ENCODE assay signal across 1 cellular context in the genomic region with DNA sequence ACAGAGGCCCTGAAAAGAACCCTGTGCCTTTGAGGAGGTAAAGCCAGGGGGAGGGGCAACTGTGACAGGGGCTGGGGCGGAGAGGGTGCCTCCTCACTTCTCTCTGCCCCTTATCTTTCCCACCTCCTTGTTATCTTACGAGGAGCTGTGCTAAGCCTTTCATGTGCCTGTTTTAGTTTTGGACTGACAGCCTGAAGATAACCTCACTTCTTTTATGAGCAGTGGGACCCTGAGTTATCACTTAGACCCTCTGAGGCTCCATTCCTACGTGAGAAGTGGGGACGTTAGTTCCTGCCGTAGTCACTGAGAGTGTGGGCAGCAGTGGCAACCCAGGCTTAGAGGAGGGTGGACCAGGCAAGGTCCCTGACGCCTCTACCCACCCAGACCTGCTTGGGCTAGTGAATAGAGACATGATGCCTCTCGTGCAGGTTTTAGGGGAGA.
A peak's percentile ranks its signal among the peaks of the same experiment; 100 is the strongest.
TF ChIP-seq lines count a peak whose summit lies in the region.

No MANE protein-coding gene starts in this region.

TF ChIP-seq in K562, 482 proteins besides CTCF, POLR2A, EP300 and RAD21 (continued from another document and continues in another):
- TF ChIP-seq MEF2A (IDR thresholded peaks at IDR 0.05; ENCODE audit: control insufficient read depth, low read depth, low read length), result 0 out of 2 replicates have a peak, but pooled peaks have one; percentile 11
- no peak for TF ChIP-seq HLTF (IDR thresholded peaks at IDR 0.05)
- no peak for TF ChIP-seq RREB1 (CRISPR knock-in tag; IDR thresholded peaks at IDR 0.05)
- TF ChIP-seq, protein P1, sequence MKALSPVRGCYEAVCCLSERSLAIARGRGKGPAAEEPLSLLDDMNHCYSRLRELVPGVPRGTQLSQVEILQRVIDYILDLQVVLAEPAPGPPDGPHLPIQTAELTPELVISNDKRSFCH (CRISPR knock-in tag; IDR thresholded peaks at IDR 0.05), result no peak
- TF ChIP-seq, protein P1 (tag; IDR thresholded peaks at IDR 0.05), result no peak
- TF ChIP-seq SLC30A9 (CRISPR knock-in tag; IDR thresholded peaks at IDR 0.05), result no peak
- peak; percentile 90 for TF ChIP-seq ZBTB7A (IDR thresholded peaks at IDR 0.05; ENCODE audit: borderline replicate concordance, control insufficient read depth, low read depth, low read length)
- no peak for TF ChIP-seq MAFG (tag; conservative IDR thresholded peaks at IDR 0.05)
- TF ChIP-seq ZNF197 (CRISPR knock-in tag; IDR thresholded peaks at IDR 0.05; ENCODE audit: low read depth), result no peak; the same call in 1 of the 2 replicates
- TF ChIP-seq, protein P2, sequence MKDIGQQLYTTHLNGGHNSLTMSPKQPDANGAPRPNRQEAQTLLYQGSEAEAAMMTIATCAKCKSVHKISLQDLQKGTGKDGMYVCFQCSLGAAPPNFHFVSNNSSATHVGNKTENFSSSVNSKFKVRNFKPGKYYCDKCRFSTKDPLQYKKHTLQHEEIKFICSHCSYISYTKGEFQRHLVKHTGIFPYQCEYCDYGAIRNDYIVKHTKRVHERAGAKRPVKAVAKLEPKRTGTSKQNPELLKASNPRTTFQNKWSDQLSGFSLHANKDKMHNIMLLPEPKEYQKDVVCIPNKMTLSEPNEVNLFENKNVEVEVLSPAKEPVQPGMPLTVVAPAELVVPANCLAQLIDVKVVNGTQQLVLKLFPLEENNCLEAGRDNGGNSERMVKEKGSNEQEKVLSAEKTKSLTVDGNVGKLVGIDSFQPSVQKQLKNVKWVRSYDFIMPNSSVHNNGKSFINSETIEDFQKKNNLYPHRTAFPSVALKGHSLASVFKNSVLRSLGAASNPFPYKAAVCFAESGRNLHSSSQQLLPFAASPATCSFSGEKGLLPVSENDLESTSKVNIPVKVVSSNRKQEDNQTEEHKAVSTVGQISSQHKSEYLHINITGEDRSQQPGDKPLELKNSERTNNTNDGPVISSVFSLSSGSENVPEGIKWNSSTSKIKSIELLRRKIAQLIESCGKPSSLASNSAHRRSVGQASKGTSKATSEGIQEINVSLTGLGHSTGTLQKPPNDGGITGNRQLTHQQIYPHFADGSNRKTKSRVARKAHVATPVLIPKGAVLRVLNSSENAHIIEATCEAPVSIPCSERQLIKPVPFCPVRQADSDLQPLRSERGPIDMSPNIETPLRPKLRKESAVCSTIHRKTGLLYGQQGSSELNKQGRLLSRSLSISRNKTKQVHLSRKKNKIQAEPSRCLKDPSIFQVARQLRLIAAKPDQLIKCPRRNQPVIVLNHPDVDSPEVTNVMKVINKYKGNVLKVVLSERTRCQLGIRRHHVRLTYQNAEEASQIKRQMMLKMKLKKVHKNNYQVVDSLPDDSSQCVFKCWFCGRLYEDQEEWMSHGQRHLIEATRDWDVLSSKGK (CRISPR knock-in tag; IDR thresholded peaks at IDR 0.05), result no peak
- TF ChIP-seq, protein P3, sequence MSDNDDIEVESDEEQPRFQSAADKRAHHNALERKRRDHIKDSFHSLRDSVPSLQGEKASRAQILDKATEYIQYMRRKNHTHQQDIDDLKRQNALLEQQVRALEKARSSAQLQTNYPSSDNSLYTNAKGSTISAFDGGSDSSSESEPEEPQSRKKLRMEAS (CRISPR knock-in tag; IDR thresholded peaks at IDR 0.05), result no peak
- TF ChIP-seq, protein P4, sequence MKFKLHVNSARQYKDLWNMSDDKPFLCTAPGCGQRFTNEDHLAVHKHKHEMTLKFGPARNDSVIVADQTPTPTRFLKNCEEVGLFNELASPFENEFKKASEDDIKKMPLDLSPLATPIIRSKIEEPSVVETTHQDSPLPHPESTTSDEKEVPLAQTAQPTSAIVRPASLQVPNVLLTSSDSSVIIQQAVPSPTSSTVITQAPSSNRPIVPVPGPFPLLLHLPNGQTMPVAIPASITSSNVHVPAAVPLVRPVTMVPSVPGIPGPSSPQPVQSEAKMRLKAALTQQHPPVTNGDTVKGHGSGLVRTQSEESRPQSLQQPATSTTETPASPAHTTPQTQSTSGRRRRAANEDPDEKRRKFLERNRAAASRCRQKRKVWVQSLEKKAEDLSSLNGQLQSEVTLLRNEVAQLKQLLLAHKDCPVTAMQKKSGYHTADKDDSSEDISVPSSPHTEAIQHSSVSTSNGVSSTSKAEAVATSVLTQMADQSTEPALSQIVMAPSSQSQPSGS (CRISPR knock-in tag; IDR thresholded peaks at IDR 0.05), result no peak
- TF ChIP-seq, protein P5, sequence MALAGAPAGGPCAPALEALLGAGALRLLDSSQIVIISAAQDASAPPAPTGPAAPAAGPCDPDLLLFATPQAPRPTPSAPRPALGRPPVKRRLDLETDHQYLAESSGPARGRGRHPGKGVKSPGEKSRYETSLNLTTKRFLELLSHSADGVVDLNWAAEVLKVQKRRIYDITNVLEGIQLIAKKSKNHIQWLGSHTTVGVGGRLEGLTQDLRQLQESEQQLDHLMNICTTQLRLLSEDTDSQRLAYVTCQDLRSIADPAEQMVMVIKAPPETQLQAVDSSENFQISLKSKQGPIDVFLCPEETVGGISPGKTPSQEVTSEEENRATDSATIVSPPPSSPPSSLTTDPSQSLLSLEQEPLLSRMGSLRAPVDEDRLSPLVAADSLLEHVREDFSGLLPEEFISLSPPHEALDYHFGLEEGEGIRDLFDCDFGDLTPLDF (CRISPR knock-in tag; IDR thresholded peaks at IDR 0.05), result no peak
- no peak for TF ChIP-seq CCAR2 (IDR thresholded peaks at IDR 0.05; ENCODE audit: low read depth, low read length)
- TF ChIP-seq ZEB2 (IDR thresholded peaks at IDR 0.05), result peak; percentile 75; the same call in 1 of the 2 replicates
- peak; percentile 69; the same call in 1 of the 2 replicates for TF ChIP-seq ZBTB2 (IDR thresholded peaks at IDR 0.05)
- TF ChIP-seq, protein P6, sequence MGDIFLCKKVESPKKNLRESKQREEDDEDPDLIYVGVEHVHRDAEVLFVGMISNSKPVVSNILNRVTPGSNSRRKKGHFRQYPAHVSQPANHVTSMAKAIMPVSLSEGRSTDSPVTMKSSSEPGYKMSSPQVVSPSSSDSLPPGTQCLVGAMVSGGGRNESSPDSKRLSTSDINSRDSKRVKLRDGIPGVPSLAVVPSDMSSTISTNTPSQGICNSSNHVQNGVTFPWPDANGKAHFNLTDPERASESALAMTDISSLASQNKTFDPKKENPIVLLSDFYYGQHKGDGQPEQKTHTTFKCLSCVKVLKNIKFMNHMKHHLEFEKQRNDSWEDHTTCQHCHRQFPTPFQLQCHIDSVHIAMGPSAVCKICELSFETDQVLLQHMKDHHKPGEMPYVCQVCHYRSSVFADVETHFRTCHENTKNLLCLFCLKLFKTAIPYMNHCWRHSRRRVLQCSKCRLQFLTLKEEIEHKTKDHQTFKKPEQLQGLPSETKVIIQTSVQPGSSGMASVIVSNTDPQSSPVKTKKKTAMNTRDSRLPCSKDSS (IDR thresholded peaks at IDR 0.05; ENCODE audit: low read depth, partially characterized antibody), result no peak
- peak; percentile 68; the same call in 1 of the 2 replicates for TF ChIP-seq CREB1 (IDR thresholded peaks at IDR 0.05)
- TF ChIP-seq CREB1 (CRISPR knock-in tag; IDR thresholded peaks at IDR 0.05), result no peak
- TF ChIP-seq KLF13 (tag; IDR thresholded peaks at IDR 0.05; ENCODE audit: borderline replicate concordance, low read depth), result no peak
- peak; percentile 54; the same call in 1 of the 2 replicates for TF ChIP-seq ATF7 (IDR thresholded peaks at IDR 0.05)
- TF ChIP-seq, protein P7, sequence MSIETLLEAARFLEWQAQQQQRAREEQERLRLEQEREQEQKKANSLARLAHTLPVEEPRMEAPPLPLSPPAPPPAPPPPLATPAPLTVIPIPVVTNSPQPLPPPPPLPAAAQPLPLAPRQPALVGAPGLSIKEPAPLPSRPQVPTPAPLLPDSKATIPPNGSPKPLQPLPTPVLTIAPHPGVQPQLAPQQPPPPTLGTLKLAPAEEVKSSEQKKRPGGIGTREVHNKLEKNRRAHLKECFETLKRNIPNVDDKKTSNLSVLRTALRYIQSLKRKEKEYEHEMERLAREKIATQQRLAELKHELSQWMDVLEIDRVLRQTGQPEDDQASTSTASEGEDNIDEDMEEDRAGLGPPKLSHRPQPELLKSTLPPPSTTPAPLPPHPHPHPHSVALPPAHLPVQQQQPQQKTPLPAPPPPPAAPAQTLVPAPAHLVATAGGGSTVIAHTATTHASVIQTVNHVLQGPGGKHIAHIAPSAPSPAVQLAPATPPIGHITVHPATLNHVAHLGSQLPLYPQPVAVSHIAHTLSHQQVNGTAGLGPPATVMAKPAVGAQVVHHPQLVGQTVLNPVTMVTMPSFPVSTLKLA (conservative IDR thresholded peaks at IDR 0.05), result peak in 1 of 2 experiments; percentile 51; a peak in 2 of 4 replicates
- TF ChIP-seq SMAD1 (IDR thresholded peaks at IDR 0.05; ENCODE audit: low read depth, low read length, partially characterized antibody), result peak; percentile 55
- TF ChIP-seq, protein P8, sequence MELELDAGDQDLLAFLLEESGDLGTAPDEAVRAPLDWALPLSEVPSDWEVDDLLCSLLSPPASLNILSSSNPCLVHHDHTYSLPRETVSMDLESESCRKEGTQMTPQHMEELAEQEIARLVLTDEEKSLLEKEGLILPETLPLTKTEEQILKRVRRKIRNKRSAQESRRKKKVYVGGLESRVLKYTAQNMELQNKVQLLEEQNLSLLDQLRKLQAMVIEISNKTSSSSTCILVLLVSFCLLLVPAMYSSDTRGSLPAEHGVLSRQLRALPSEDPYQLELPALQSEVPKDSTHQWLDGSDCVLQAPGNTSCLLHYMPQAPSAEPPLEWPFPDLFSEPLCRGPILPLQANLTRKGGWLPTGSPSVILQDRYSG (tag; conservative IDR thresholded peaks at IDR 0.05; ENCODE audit: low read depth), result no peak
- no peak for TF ChIP-seq MXD1 (CRISPR knock-in tag; IDR thresholded peaks at IDR 0.05; ENCODE audit: borderline replicate concordance, poor library complexity, severe bottlenecking)
- no peak for TF ChIP-seq IRF1 (CRISPR knock-in tag; IDR thresholded peaks at IDR 0.05; ENCODE audit: borderline replicate concordance)
- no peak for TF ChIP-seq ZBTB33 (CRISPR knock-in tag; IDR thresholded peaks at IDR 0.05)
